In genomic region chr5:41903892-41904799, GRCh38 we compare ENCODE assay signal across 1 cellular context.
TF ChIP-seq lines count a peak whose summit lies in the region.

RIMOC1 (plus strand) TSS chr5:41904344; CDS start chr5:41904368, 24 bp downstream.

TF ChIP-seq in K562, 482 proteins besides CTCF, POLR2A, EP300 and RAD21 (continued from another document and continues in another):
- TF ChIP-seq RREB1 (CRISPR knock-in tag; IDR thresholded peaks at IDR 0.05) (peak; percentile 60; the same call in 1 of the 2 replicates), TEAD1 (CRISPR knock-in tag; IDR thresholded peaks at IDR 0.05) (peak; percentile 83 to 89), ZNF212 (CRISPR knock-in tag; IDR thresholded peaks at IDR 0.05) (no peak), ZBTB33 (CRISPR knock-in tag; IDR thresholded peaks at IDR 0.05) (no peak), JUN (IDR thresholded peaks at IDR 0.05; ENCODE audit: borderline replicate concordance, low read depth, low read length) (peak; percentile 59; the same call in 1 of the 2 replicates), JUN (CRISPR knock-in tag; IDR thresholded peaks at IDR 0.05; ENCODE audit: borderline replicate concordance) (no peak), CEBPG (CRISPR knock-in tag; IDR thresholded peaks at IDR 0.05) (no peak), CEBPG (tag; conservative IDR thresholded peaks at IDR 0.05 in 1 of 2, IDR thresholded peaks at IDR 0.05 in 1 of 2) (no peak), ARID3A (IDR thresholded peaks at IDR 0.05; ENCODE audit: borderline replicate concordance, low read depth, low read length) (no peak), MAFG (tag; conservative IDR thresholded peaks at IDR 0.05) (no peak), HMGXB4 (CRISPR knock-in tag; IDR thresholded peaks at IDR 0.05) (no peak), SOX6 (IDR thresholded peaks at IDR 0.05) (peak; percentile 50; the same call in 1 of the 2 replicates), EGR1 (conservative IDR thresholded peaks at IDR 0.05) (peak; percentile 66; the same call in 1 of the 2 replicates), MYC (IDR thresholded peaks at IDR 0.05; ENCODE audit: low read depth, low read length) (peak; percentile 79), MYC (CRISPR knock-in tag; IDR thresholded peaks at IDR 0.05; ENCODE audit: borderline replicate concordance, low read depth) (peak; percentile 70; the same call in 1 of the 2 replicates), SREBF2 (CRISPR knock-in tag; IDR thresholded peaks at IDR 0.05) (0 out of 2 replicates have a peak, but pooled peaks have one; percentile 66), NEUROD1 (IDR thresholded peaks at IDR 0.05; ENCODE audit: borderline replicate concordance, low read depth, low read length, partially characterized antibody) (peak; percentile 31), ZNF511 (CRISPR knock-in tag; IDR thresholded peaks at IDR 0.05) (peak; percentile 91), LARP7 (IDR thresholded peaks at IDR 0.05) (peak; percentile 92), SIX5 (IDR thresholded peaks at IDR 0.05; ENCODE audit: borderline replicate concordance in 1 of 2, insufficient read depth in 1 of 2, low read depth in 1 of 2, low read length in 2 of 2) (no peak), ARID1B (IDR thresholded peaks at IDR 0.05) (peak; percentile 64), MXI1 (IDR thresholded peaks at IDR 0.05; ENCODE audit: low read depth, low read length) (no peak; the same call in none of the 2 replicates), NELFE (IDR thresholded peaks at IDR 0.05; ENCODE audit: insufficient read depth, insufficient read length) (no peak), CBX3 (IDR thresholded peaks at IDR 0.05; ENCODE audit: borderline replicate concordance in 1 of 2, low read length in 2 of 2) (peak in 1 of 2 experiments; percentile 8; a peak in 1 of 3 replicates), PCBP1 (IDR thresholded peaks at IDR 0.05; ENCODE audit: low read depth, low read length, poor library complexity, severe bottlenecking) (no peak), CXXC5 (CRISPR knock-in tag; IDR thresholded peaks at IDR 0.05) (peak; percentile 96), SP1 (CRISPR knock-in tag; IDR thresholded peaks at IDR 0.05) (peak; percentile 96), OTX1 (CRISPR knock-in tag; IDR thresholded peaks at IDR 0.05) (peak; percentile 92), ZNF143 (CRISPR knock-in tag; IDR thresholded peaks at IDR 0.05) (peak; percentile 71), FUS (optimal IDR thresholded peaks at IDR 0.05; ENCODE audit: low read depth, low read length) (no peak), SMAD4 (CRISPR knock-in tag; conservative IDR thresholded peaks at IDR 0.05) (peak; percentile 83), TAF7 (tag; IDR thresholded peaks at IDR 0.05) (peak; percentile 96), EP400 (IDR thresholded peaks at IDR 0.05) (peak; percentile 97), RFX1 (IDR thresholded peaks at IDR 0.05) (peak; percentile 34; the same call in 1 of the 2 replicates), RBFOX2 (IDR thresholded peaks at IDR 0.05; ENCODE audit: low read depth, low read length) (peak; percentile 99), CREB3L1 (IDR thresholded peaks at IDR 0.05; ENCODE audit: borderline replicate concordance, low read depth) (peak; percentile 11; the same call in 1 of the 2 replicates), RNF2 (IDR thresholded peaks at IDR 0.05) (no peak; the same call in 1 of the 2 replicates), CCAR2 (IDR thresholded peaks at IDR 0.05; ENCODE audit: low read depth, low read length) (no peak), E2F8 (IDR thresholded peaks at IDR 0.05; ENCODE audit: low read depth, partially characterized antibody) (peak; percentile 71), CHD1 (IDR thresholded peaks at IDR 0.05; ENCODE audit: low read length) (peak; percentile 87), ZC3H4 (CRISPR knock-in tag; IDR thresholded peaks at IDR 0.05; ENCODE audit: borderline replicate concordance) (peak; percentile 88), MLX (CRISPR knock-in tag; conservative IDR thresholded peaks at IDR 0.05) (peak; percentile 84 to 86; a peak in 2 of 4 replicates), ZNF551 (CRISPR knock-in tag; IDR thresholded peaks at IDR 0.05) (no peak), HNRNPK (IDR thresholded peaks at IDR 0.05; ENCODE audit: low read depth, low read length, poor library complexity, severe bottlenecking) (no peak), PATZ1 (CRISPR knock-in tag; IDR thresholded peaks at IDR 0.05; ENCODE audit: borderline replicate concordance) (no peak), ZNF75A (CRISPR knock-in tag; IDR thresholded peaks at IDR 0.05) (no peak; the same call in 1 of the 2 replicates), HMG20A (CRISPR knock-in tag; conservative IDR thresholded peaks at IDR 0.05) (no peak)
